In genomic region chr6:2845880-2846208, GRCh38 we compare ENCODE assay signal across 9 cellular contexts. TPM values are rescaled to one million over a fixed set of nuclear protein-coding genes. Genes with fewer than 3 reads are reported as not detected.
DNase-seq lines count a peak whose midpoint lies in the region; ATAC-seq and TF ChIP-seq lines count a peak whose summit lies in the region.
"Had no signal": no experiment of that assay in that cellular context is flagged by ENCODE, and none has a peak within 500 bp of the region (broad histone marks: within the 10 kb centered on the region; RNA-seq: fewer than 3 reads in every experiment).

No MANE protein-coding gene starts in this region.

- H3K4me2 ChIP-seq in DND-41 (ENCODE audit: insufficient read depth, low read length): peak overlapping the region; percentile 47

- peaks cover 8% of the 10 kb centered on the region for H3K36me3 Mint-ChIP-seq in activated T-helper 1 cell treated with anti-CD3 and anti-CD28 coated beads, Interleukin-12 subunit alpha, Interleukin-12 subunit beta, Interleukin-2, Interleukin-4 antibody, amounts not matched to agents 30 ng/mL and 10 ng/mL and 1 ng/mL, durations not matched to agents 14 hours and 24 hours and 36 hours (ENCODE audit: low read depth)
- H3K36me3 Mint-ChIP-seq in memory B cell: peaks cover 6% of the 10 kb centered on the region

- no peaks in the 10 kb centered on the region for H4K20me1 ChIP-seq in DND-41 (ENCODE audit: insufficient read depth, low read length)

- peaks cover 19% of the 10 kb centered on the region for H3K4me1 ChIP-seq in DND-41 (ENCODE audit: insufficient read depth, low read length)
- peaks cover 11 to 66% of the 10 kb centered on the region in 2 donors for H3K4me1 ChIP-seq in left lung

- peaks cover 64% of the 10 kb centered on the region for H3K4me1 Mint-ChIP-seq in activated T-helper 1 cell treated with anti-CD3 and anti-CD28 coated beads, Interleukin-12 subunit alpha, Interleukin-12 subunit beta, Interleukin-2, Interleukin-4 antibody, amounts not matched to agents 30 ng/mL and 10 ng/mL and 1 ng/mL, durations not matched to agents 14 hours and 24 hours and 36 hours (ENCODE audit: low read depth)
- peaks cover 37% of the 10 kb centered on the region for H3K4me1 Mint-ChIP-seq in memory B cell

- intact Hi-C loops in activated T-helper 1 cell treated with anti-CD3 and anti-CD28 coated beads, Interleukin-12 subunit alpha, Interleukin-12 subunit beta, Interleukin-2, Interleukin-4 antibody, amounts not matched to agents 30 ng/mL and 10 ng/mL and 1 ng/mL, durations not matched to agents 14 hours and 24 hours and 36 hours (cut with micrococcal nuclease): loop anchor here (1.0 to 10.0 kb wide), 9 partner anchors 8 to 601 kb away; partner anchors contain the start of gene GMDS
- intact Hi-C loops in posterior cingulate gyrus (cut with DNase I) (loop anchor here (1.0 to 10.0 kb wide), 4 partner anchors 65 to 209 kb away; no protein-coding TSS in a partner anchor), left lung (cut with DNase I) (loop anchor here in 1 of 2 donors (10.0 kb wide), 1 partner anchor 209 kb away; no protein-coding TSS in a partner anchor)

- 0 out of 2 replicates have a peak, but pooled peaks cover under 1% of the 10 kb centered on the region for H3K79me2 ChIP-seq in DND-41 (ENCODE audit: insufficient read depth, low read length)

- peak overlapping the region; percentile 25; the same call in 1 of the 2 replicates for H3K9ac ChIP-seq in DND-41 (ENCODE audit: low read depth, low read length)

- H3K9me3 ChIP-seq in DND-41 (ENCODE audit: insufficient read depth, low read length, severe bottlenecking): no peaks in the 10 kb centered on the region
- no peaks in the 10 kb centered on the region for H3K9me3 ChIP-seq in left lung

- H3K36me3 ChIP-seq in DND-41 (ENCODE audit: insufficient read depth, low read length): no peaks in the 10 kb centered on the region
- no peaks in the 10 kb centered on the region for H3K36me3 ChIP-seq in left lung

- H3K27me3 Mint-ChIP-seq in activated T-helper 1 cell treated with anti-CD3 and anti-CD28 coated beads, Interleukin-12 subunit alpha, Interleukin-12 subunit beta, Interleukin-2, Interleukin-4 antibody, amounts not matched to agents 30 ng/mL and 10 ng/mL and 1 ng/mL, durations not matched to agents 14 hours and 24 hours and 36 hours (ENCODE audit: insufficient read depth): no peaks in the 10 kb centered on the region
- no peaks in the 10 kb centered on the region for H3K27me3 Mint-ChIP-seq in memory B cell

- H3K4me3 ChIP-seq in DND-41 (ENCODE audit: low read depth in 1 of 2, low read length in 2 of 2) (no peak overlapping the region; a peak in 1 of 4 replicates), left lung (no peak overlapping the region)

- DNase-seq in DND-41: no peak
- DNase-seq in activated T-helper 1 cell treated with anti-CD3 and anti-CD28 coated beads, Interleukin-12 subunit alpha, Interleukin-12 subunit beta, Interleukin-2, Interleukin-4 antibody, amounts not matched to agents 30 ng/mL and 10 ng/mL and 1 ng/mL, durations not matched to agents 14 hours and 24 hours and 36 hours (ENCODE audit: low spot score): no peak
- DNase-seq in memory B cell (ENCODE audit: low spot score in 2 of 2): no peak
- no peak for DNase-seq in posterior cingulate gyrus
- no peak for DNase-seq in left lung
- no peak for DNase-seq in SKM-1 treated with dmso at 0.1 percent for 144 hours (lab: John Stamatoyannopoulos, UW; ENCODE audit: unreplicated experiment)
- DNase-seq: NCI-H2107 had no signal

- H3K9me3 Mint-ChIP-seq in activated T-helper 1 cell treated with anti-CD3 and anti-CD28 coated beads, Interleukin-12 subunit alpha, Interleukin-12 subunit beta, Interleukin-2, Interleukin-4 antibody, amounts not matched to agents 30 ng/mL and 10 ng/mL and 1 ng/mL, durations not matched to agents 14 hours and 24 hours and 36 hours: peaks cover 6% of the 10 kb centered on the region
- H3K9me3 Mint-ChIP-seq in memory B cell: peaks cover 7% of the 10 kb centered on the region

- 0 out of 2 replicates have a peak overlapping the region, but pooled peaks have one; percentile 59 for H2AFZ ChIP-seq in DND-41 (ENCODE audit: low read depth, low read length)

- peak overlapping the region; percentile 41 for H3K27ac Mint-ChIP-seq in activated T-helper 1 cell treated with anti-CD3 and anti-CD28 coated beads, Interleukin-12 subunit alpha, Interleukin-12 subunit beta, Interleukin-2, Interleukin-4 antibody, amounts not matched to agents 30 ng/mL and 10 ng/mL and 1 ng/mL, durations not matched to agents 14 hours and 24 hours and 36 hours
- peak overlapping the region; percentile 65 for H3K27ac Mint-ChIP-seq in memory B cell

- TF ChIP-seq CTCF in 22Rv1 (IDR thresholded peaks at IDR 0.05): no peak
- TF ChIP-seq CTCF in DND-41 (IDR thresholded peaks at IDR 0.05; ENCODE audit: borderline replicate concordance, extremely low read depth, low read length, poor library complexity, severe bottlenecking): no peak
- no peak for TF ChIP-seq CTCF in left lung (IDR thresholded peaks at IDR 0.05)

- no peaks in the 10 kb centered on the region for H3K27me3 ChIP-seq in DND-41 (ENCODE audit: insufficient read depth, low read length, poor library complexity)
- no peaks in the 10 kb centered on the region for H3K27me3 ChIP-seq in left lung

- peak overlapping the region; percentile 31 for H3K4me3 Mint-ChIP-seq in activated T-helper 1 cell treated with anti-CD3 and anti-CD28 coated beads, Interleukin-12 subunit alpha, Interleukin-12 subunit beta, Interleukin-2, Interleukin-4 antibody, amounts not matched to agents 30 ng/mL and 10 ng/mL and 1 ng/mL, durations not matched to agents 14 hours and 24 hours and 36 hours
- peak overlapping the region; percentile 52 for H3K4me3 Mint-ChIP-seq in memory B cell

- H3K27ac ChIP-seq in 22Rv1 (peak overlapping the region; percentile 25; the same call in 1 of the 2 replicates), DND-41 (ENCODE audit: low read length) (no peak overlapping the region), left lung (peak overlapping the region in 1 of 2 donors; percentile 81)

- no peak for ATAC-seq in DND-41 (ENCODE audit: insufficient read depth, low read depth)
- no peak for ATAC-seq in memory B cell (ENCODE audit: low read depth)
- ATAC-seq in left lung: no peak
- ATAC-seq in HG03097 (IDR thresholded peaks at IDR 0.05; ENCODE audit: low FRiP score, unreplicated experiment): no peak

RNA-seq across cellular contexts. Expression of gene SERPINB1, which starts 4.2 kb away (rescaled TPM):
- 79.5 and 80.1 TPM in 2 replicates for total RNA-seq in activated T-helper 1 cell treated with anti-CD3 and anti-CD28 coated beads, Interleukin-12 subunit alpha, Interleukin-12 subunit beta, Interleukin-2, Interleukin-4 antibody, amounts not matched to agents 30 ng/mL and 10 ng/mL and 1 ng/mL, durations not matched to agents 14 hours and 24 hours and 36 hours
- 100 to 1,000 TPM in 1 of 2 donors, 10 to 100 TPM in 1; 82.2 to 121 TPM for total RNA-seq in left lung

RNA-seq across cellular contexts. Expression of gene SERPINB9, which starts 57.3 kb away (rescaled TPM):
- total RNA-seq in activated T-helper 1 cell treated with anti-CD3 and anti-CD28 coated beads, Interleukin-12 subunit alpha, Interleukin-12 subunit beta, Interleukin-2, Interleukin-4 antibody, amounts not matched to agents 30 ng/mL and 10 ng/mL and 1 ng/mL, durations not matched to agents 14 hours and 24 hours and 36 hours: 86.8 and 87.2 TPM in 2 replicates
- total RNA-seq in left lung: 10 to 100 TPM in 1 of 2 donors, 1 to 10 TPM in 1; 7.6 to 17.0 TPM
